ENCODE assay signal across 9 cellular contexts in genomic region chr5:39057745-39058144, GRCh38. TPM values are rescaled to one million over a fixed set of nuclear protein-coding genes. Genes with fewer than 3 reads are reported as not detected.
DNase-seq lines count a peak whose midpoint lies in the region; ATAC-seq and TF ChIP-seq lines count a peak whose summit lies in the region.
"Had no signal": no experiment of that assay in that cellular context is flagged by ENCODE, and none has a peak within 500 bp of the region (broad histone marks: within the 10 kb centered on the region; RNA-seq: fewer than 3 reads in every experiment).

No MANE protein-coding gene starts in this region.

- peaks cover 9% of the 10 kb centered on the region for H3K4me1 ChIP-seq in OCI-LY7 (ENCODE audit: insufficient read depth, low read length, poor library complexity, severe bottlenecking)
- peaks cover 7 to 69% (median 10%) of the 10 kb centered on the region in 3 donors for H3K4me1 ChIP-seq in gastroesophageal sphincter

- ATAC-seq in GM21390 (IDR thresholded peaks at IDR 0.05; ENCODE audit: unreplicated experiment) (peak; percentile 53), gastroesophageal sphincter (no peak)

- H3K9me3 Mint-ChIP-seq in CD14-positive monocyte = no peaks in the 10 kb centered on the region

- H3K27me3 ChIP-seq in gastroesophageal sphincter = no peaks in the 10 kb centered on the region
- H3K27me3 ChIP-seq: Peyer's patch had no signal

- no peak for DNase-seq in CD14-positive monocyte (ENCODE audit: low spot score)
- DNase-seq in OCI-LY7 (ENCODE audit: low spot score) = no peak
- DNase-seq in cerebellum (ENCODE audit: low spot score) = no peak
- DNase-seq in NCI-H524 (lab: John Stamatoyannopoulos, UW) = no peak
- DNase-seq in HuH-7.5 (ENCODE audit: low spot score) = no peak
- DNase-seq in activated naive CD4-positive, alpha-beta T cell treated with anti-CD3 and anti-CD28 coated beads, Interleukin-2, amount 50 U/mL, for 16 hours = no peak
- DNase-seq: Peyer's patch had no signal

- peak overlapping the region; percentile 43 to 63 for H3K4me3 Mint-ChIP-seq in CD14-positive monocyte

- peak overlapping the region; percentile 52 for H3K4me2 ChIP-seq in OCI-LY7 (ENCODE audit: low read length)

- H3K36me3 Mint-ChIP-seq in CD14-positive monocyte = peaks cover 12 to 20% of the 10 kb centered on the region in 2 donors

- 0 to 8% methylated on average over 2 of the region's 2 CpGs for WGBS in gastroesophageal sphincter (ENCODE audit: low coverage in 1 of 2), 2 donors

- no peaks in the 10 kb centered on the region for H3K27me3 Mint-ChIP-seq in CD14-positive monocyte (ENCODE audit: low read depth in 3 of 3)

- H3K4me3 ChIP-seq in OCI-LY7 (ENCODE audit: low read depth, low read length, poor library complexity, severe bottlenecking) (peak overlapping the region; percentile 32), gastroesophageal sphincter (peak overlapping the region; percentile 22 to 26)

- BruUV-seq in OCI-LY7 (replicated peaks; lab: Mats Ljungman, UMichigan) = no TSS peak

- H3K36me3 ChIP-seq in OCI-LY7 (ENCODE audit: insufficient read depth, low read length) = peaks cover 4% of the 10 kb centered on the region; the same call in 1 of the 2 replicates
- peaks cover 0 to 3% of the 10 kb centered on the region in 2 donors for H3K36me3 ChIP-seq in gastroesophageal sphincter
- H3K36me3 ChIP-seq: Peyer's patch had no signal

- intact Hi-C loops in CD14-positive monocyte (cut with micrococcal nuclease) = no loop called here
- intact Hi-C loops in OCI-LY7 (cut with micrococcal nuclease; ENCODE audit: unreplicated experiment) = no loop called here

- TF ChIP-seq EP300 in gastroesophageal sphincter (IDR thresholded peaks at IDR 0.05) = no peak

- peaks cover 15% of the 10 kb centered on the region for H3K4me1 Mint-ChIP-seq in CD14-positive monocyte

- TF ChIP-seq POLR2A in gastroesophageal sphincter (IDR thresholded peaks at IDR 0.05) = no peak

- H3K27ac Mint-ChIP-seq in CD14-positive monocyte = peak overlapping the region in 2 of 7 donors; percentile 16 to 27

- H3K9me2 ChIP-seq in OCI-LY7 (ENCODE audit: insufficient read depth, low read length) = no peaks in the 10 kb centered on the region

- CTCF ChIA-PET in OCI-LY7 (lab: Charles Lee; ENCODE audit: unreplicated experiment) = no interaction called here

- peaks cover 8% of the 10 kb centered on the region; the same call in 1 of the 2 replicates for H4K20me1 ChIP-seq in OCI-LY7 (ENCODE audit: insufficient read depth, low read length)

- TF ChIP-seq CTCF in CD14-positive monocyte (IDR thresholded peaks at IDR 0.05) (no peak), OCI-LY7 (conservative IDR thresholded peaks at IDR 0.05; ENCODE audit: low read length) (no peak), gastroesophageal sphincter (IDR thresholded peaks at IDR 0.05) (no peak)

- POLR2A ChIA-PET in OCI-LY7 (lab: Charles Lee) = no interaction called here

- H3K27ac ChIP-seq in OCI-LY7 (ENCODE audit: low read depth, low read length, poor library complexity, severe bottlenecking) = no peak overlapping the region
- peak overlapping the region in 2 of 4 donors; percentile 18 to 36 for H3K27ac ChIP-seq in gastroesophageal sphincter
- H3K27ac ChIP-seq: Peyer's patch had no signal

- H3K79me2 ChIP-seq in OCI-LY7 (ENCODE audit: insufficient read depth, low read depth, low read length) = peaks cover 55% of the 10 kb centered on the region

- H2AFZ ChIP-seq in OCI-LY7 (ENCODE audit: low read length) = no peak overlapping the region

- H3K9me3 ChIP-seq in OCI-LY7 (ENCODE audit: low read length) (no peaks in the 10 kb centered on the region), gastroesophageal sphincter (no peaks in the 10 kb centered on the region)
- H3K9me3 ChIP-seq: Peyer's patch had no signal

RNA-seq across cellular contexts. Expression of gene RICTOR, which starts 16.5 kb away (rescaled TPM):
- polyA plus RNA-seq in CD14-positive monocyte = 1 to 10 TPM; 3.5 to 7.0 TPM
- total RNA-seq in OCI-LY7 (2014; rRNA removed; shearing (Covaris generic)) = 10.9 and 13.1 TPM in 2 replicates
- total RNA-seq in OCI-LY7 (2022) (22.9 and 23.1 TPM in 2 replicates), gastroesophageal sphincter (10 to 100 TPM; 24.0 to 46.1 (median 31.9) TPM), cerebellum (90.4 TPM)
